34 cellular contexts compared by ENCODE assay signal in the genomic region with DNA sequence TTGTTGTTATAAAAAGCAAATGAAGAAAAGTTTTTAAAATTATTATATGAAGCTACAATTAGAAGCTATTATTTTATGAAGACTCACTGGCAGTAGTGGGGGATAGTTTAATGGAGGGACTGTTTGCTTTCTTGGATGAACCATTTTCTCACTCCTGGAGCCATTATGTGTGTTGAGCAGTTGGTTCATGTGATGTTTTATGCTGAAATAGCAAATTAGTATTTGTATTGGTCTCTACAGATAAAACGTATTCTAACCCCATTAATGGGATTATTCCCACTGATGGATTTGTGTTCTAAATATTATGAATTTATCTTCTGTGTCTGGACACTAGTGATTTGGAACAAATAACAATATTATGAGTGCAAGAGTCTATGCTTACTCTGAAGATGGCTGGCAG.
"Had no signal": no experiment of that assay in that cellular context is flagged by ENCODE, and none has a peak within 500 bp of the region (broad histone marks: within the 10 kb centered on the region; RNA-seq: fewer than 3 reads in every experiment).

No MANE protein-coding gene starts in this region.

- H3K36me3 ChIP-seq: MG63 had no signal

- H3K9me3 ChIP-seq: MG63 had no signal

- H3K4me3 ChIP-seq: MG63 had no signal

- DNase-seq: Karpas-422, Kasumi-1, MG63, MM.1S, MV-4-11, NCI-H1048, NCI-H1092, NCI-H1092 treated with DMSO at 0.1 percent for 48 hours, NCI-H1105, NCI-H1105 treated with DMSO at 0.1 percent for 48 hours, NCI-H1417, NCI-H1417 treated with DMSO at 0.1 percent for 48 hours, NCI-H1436, NCI-H1436 treated with DMSO at 0.1 percent for 48 hours, NCI-H146, NCI-H1694, NCI-H1694 treated with DMSO at 0.1 percent for 48 hours, NCI-H187, NCI-H187 treated with DMSO at 0.1 percent for 48 hours, NCI-H1930, NCI-H2029, NCI-H2029 treated with DMSO at 0.1 percent for 48 hours, NCI-H2081, NCI-H2081 treated with DMSO at 0.1 percent for 48 hours, NCI-H2107, NCI-H2171, NCI-H2171 treated with DMSO at 0.1 percent for 48 hours, NCI-H2227 treated with DMSO at 0.1 percent for 48 hours, NCI-H226, NCI-H345, NCI-H446, NCI-H446 treated with DMSO at 0.1 percent for 48 hours, NCI-H510A, NCI-H510A treated with DMSO at 0.1 percent for 48 hours had no signal

- H3K27me3 ChIP-seq: MG63 had no signal
